9 cellular contexts compared by ENCODE assay signal in the genomic region with DNA sequence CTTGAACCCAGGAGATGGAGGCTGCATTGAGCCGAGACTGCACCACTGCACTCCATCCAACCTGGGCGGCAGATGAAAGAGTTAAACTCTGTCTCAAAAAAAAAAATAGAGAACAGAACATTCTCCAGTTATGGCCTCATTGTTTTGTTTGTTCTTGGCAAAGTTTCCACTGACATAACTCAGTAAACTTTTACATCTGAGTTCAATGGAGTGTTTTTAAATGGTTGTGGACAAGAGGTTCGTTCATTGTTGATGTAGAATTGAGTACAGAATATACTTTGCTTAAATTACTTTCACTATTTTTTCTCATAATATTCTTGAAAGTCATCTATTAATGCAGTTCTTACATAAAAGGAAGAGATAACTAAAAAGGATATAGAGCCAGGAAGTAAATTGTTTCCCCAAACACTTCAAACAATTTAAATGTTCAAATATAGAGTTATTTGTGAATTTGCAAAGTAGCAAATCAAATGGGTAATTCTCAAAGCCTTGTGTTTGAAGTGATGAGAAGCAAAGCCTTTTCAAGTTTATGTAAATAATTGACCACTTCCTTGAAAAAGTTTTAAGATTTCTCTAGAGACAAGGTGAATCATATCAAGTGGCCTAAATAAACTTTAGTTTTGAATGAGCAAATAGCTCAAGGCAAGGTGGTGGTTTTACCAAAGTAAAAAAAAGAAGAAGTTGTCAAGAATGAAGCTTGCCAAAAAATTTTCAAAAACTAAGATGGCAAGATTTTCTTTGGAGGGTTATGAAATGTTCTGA. TPM values are rescaled to one million over a fixed set of nuclear protein-coding genes. Genes with fewer than 3 reads are reported as not detected.
A peak's percentile ranks its signal among the peaks of the same experiment; 100 is the strongest.
DNase-seq lines count a peak whose midpoint lies in the region; ATAC-seq, FAIRE-seq and TF ChIP-seq lines count a peak whose summit lies in the region.
"Had no signal": no experiment of that assay in that cellular context is flagged by ENCODE, and none has a peak within 500 bp of the region (broad histone marks: within the 10 kb centered on the region; RNA-seq: fewer than 3 reads in every experiment).

No MANE protein-coding gene starts in this region.

- H3K4me3 ChIP-seq in A549 (no peak overlapping the region; the same call in 2 of the 3 replicates), PC-9 (peak overlapping the region; percentile 28), left ventricle myocardium inferior (no peak overlapping the region)

- H4K20me1 ChIP-seq in PC-9 (ENCODE audit: insufficient read depth), result no peaks in the 10 kb centered on the region

- TF ChIP-seq RAD21 in A549 (conservative IDR thresholded peaks at IDR 0.05 in 1 of 2, IDR thresholded peaks at IDR 0.05 in 1 of 2), result no peak

- peak in 1 of 2 experiments; percentile 21; a peak in 1 of 5 replicates for TF ChIP-seq EP300 in A549 (IDR thresholded peaks at IDR 0.05)

- no peak for FAIRE-seq in A549 (lab: Jason Lieb, UNC)

- peaks cover 22% of the 10 kb centered on the region for H3F3A ChIP-seq in PC-9 (ENCODE audit: insufficient read depth, low read depth)

- no peak for TF ChIP-seq CTCF in A549 (IDR thresholded peaks at IDR 0.05)
- no peak for TF ChIP-seq CTCF in PC-9 (conservative IDR thresholded peaks at IDR 0.05)
- no peak for TF ChIP-seq CTCF in left ventricle myocardium inferior (IDR thresholded peaks at IDR 0.05; ENCODE audit: borderline replicate concordance)

- CTCF ChIA-PET in A549 (lab: Yijun Ruan, JAX), result interaction anchor here (0.8 to 1.9 kb wide), 2 partner anchors 18 to 30 kb away, joined by 3 to 4 read pairs; no protein-coding TSS in a partner anchor
- CTCF ChIA-PET in PC-9 (lab: Charles Lee), result interaction anchor here (0.6 kb wide), 1 partner anchor 54 kb away, joined by 4 read pairs; no protein-coding TSS in a partner anchor

- no peak for TF ChIP-seq POLR2A in A549 (IDR thresholded peaks at IDR 0.05; ENCODE audit: low read length)

- intact Hi-C loops in PC-9 (cut with micrococcal nuclease; ENCODE audit: unreplicated experiment) (loop anchor here (1.0 to 2.0 kb wide), 2 partner anchors 25 to 42 kb away; a partner anchor contains a TSS), left ventricle myocardium inferior (cut with micrococcal nuclease) (no loop called here)

- ATAC-seq in A549 (peak in 1 of 2 experiments; percentile 50; a peak in 2 of 6 replicates), GM21390 (IDR thresholded peaks at IDR 0.05; ENCODE audit: unreplicated experiment) (peak; percentile 72), HG03457 (IDR thresholded peaks at IDR 0.05; ENCODE audit: unreplicated experiment) (no peak)

- H3K36me3 ChIP-seq in PC-9 (ENCODE audit: low read depth) (no peaks in the 10 kb centered on the region), left ventricle myocardium inferior (no peaks in the 10 kb centered on the region)

- no peak overlapping the region for H2AFZ ChIP-seq in PC-9

- H3K79me2 ChIP-seq in PC-9 (ENCODE audit: low read depth), result no peaks in the 10 kb centered on the region

- peak in 1 of 2 experiments; percentile 54 for DNase-seq in A549 (ENCODE audit: low read depth in 1 of 2, low spot score in 1 of 2)
- peak in 1 of 2 experiments; percentile 96 for DNase-seq in PC-9
- DNase-seq in left ventricle myocardium inferior, result no peak
- DNase-seq in putamen (ENCODE audit: low spot score), result no peak
- no peak for DNase-seq in NCI-H2227 treated with DMSO at 0.1 percent for 48 hours (lab: John Stamatoyannopoulos, UW)
- DNase-seq in globus pallidus (ENCODE audit: low spot score), result no peak
- DNase-seq: CD4-positive, alpha-beta T cell had no signal

- POLR2A ChIA-PET in A549 (lab: Yijun Ruan, JAX), result interaction anchor here (1.2 to 1.3 kb wide), 2 partner anchors 20 to 44 kb away, joined by 3 to 6 read pairs; no protein-coding TSS in a partner anchor
- POLR2A ChIA-PET in PC-9 (lab: Charles Lee; ENCODE audit: unreplicated experiment), result interaction anchor here (0.6 to 0.7 kb wide), 4 partner anchors 8 to 400 kb away, joined by 3 to 6 read pairs (median 6); no protein-coding TSS in a partner anchor

- peaks cover 4% of the 10 kb centered on the region; the same call in 1 of the 3 replicates for H3K9me3 ChIP-seq in A549
- peaks cover 7% of the 10 kb centered on the region; the same call in 1 of the 2 replicates for H3K9me3 ChIP-seq in PC-9 (ENCODE audit: insufficient read depth, low read depth)
- peaks cover 9% of the 10 kb centered on the region for H3K9me3 ChIP-seq in left ventricle myocardium inferior (replicated peaks)

- H3K4me1 ChIP-seq in A549 (peaks cover 42% of the 10 kb centered on the region), PC-9 (replicated peaks; ENCODE audit: insufficient read depth) (peaks cover 20% of the 10 kb centered on the region), left ventricle myocardium inferior (peaks cover 51% of the 10 kb centered on the region)

- WGBS in A549 (ENCODE audit: missing lambda C conversion rate), result 15% methylated on average over 3 of the region's 3 CpGs

- H3K9me2 ChIP-seq in PC-9 (ENCODE audit: insufficient read depth), result no peaks in the 10 kb centered on the region

- no TSS peak for BruUV-seq in PC-9 (replicated peaks; lab: Mats Ljungman, UMichigan)

- H3K27me3 ChIP-seq in PC-9 (ENCODE audit: insufficient read depth, low read depth) (peaks cover 24% of the 10 kb centered on the region), left ventricle myocardium inferior (ENCODE audit: low read depth) (no peaks in the 10 kb centered on the region)

- H3K4me2 ChIP-seq in A549 (peak overlapping the region; percentile 65), PC-9 (peak overlapping the region; percentile 64)

- peak overlapping the region; percentile 76 to 77 for H3K27ac ChIP-seq in A549
- peak overlapping the region; percentile 68 for H3K27ac ChIP-seq in PC-9
- peak overlapping the region; percentile 73 for H3K27ac ChIP-seq in left ventricle myocardium inferior (replicated peaks)

TF ChIP-seq in A549, 52 proteins besides CTCF, POLR2A, EP300 and RAD21:
- TF ChIP-seq FOXS1 (CRISPR knock-in tag; IDR thresholded peaks at IDR 0.05) (no peak), GATA3 (IDR thresholded peaks at IDR 0.05; ENCODE audit: borderline replicate concordance) (peak; percentile 44; the same call in 1 of the 2 replicates), EHMT2 (IDR thresholded peaks at IDR 0.05; ENCODE audit: low read depth) (no peak), NR3C1 (IDR thresholded peaks at IDR 0.05) (no peak), JUNB (IDR thresholded peaks at IDR 0.05) (peak; percentile 60), FOSB (CRISPR knock-in tag; IDR thresholded peaks at IDR 0.05) (no peak), FOSL2 (IDR thresholded peaks at IDR 0.05) (0 out of 2 replicates have a peak, but pooled peaks have one; percentile 20), FOSL2 (CRISPR knock-in tag; IDR thresholded peaks at IDR 0.05) (peak; percentile 63), SMC3 (IDR thresholded peaks at IDR 0.05) (no peak), JUN (IDR thresholded peaks at IDR 0.05) (peak in 1 of 2 experiments; percentile 50; a peak in 1 of 5 replicates)

RNA-seq across cellular contexts. Expression of a gene that starts 42.4 kb away (rescaled TPM):
- polyA plus RNA-seq in A549 (2011; rRNA removed), result 48.7 and 54.9 TPM in 2 replicates
- polyA plus RNA-seq in A549 (2012; cell fraction: cytosol; rRNA removed), result 8.9 and 10.3 TPM in 2 replicates
- polyA plus RNA-seq in A549 (2012; cell fraction: nucleus; rRNA removed), result 7.4 and 9.9 TPM in 2 replicates
- polyA plus RNA-seq in A549 (2017; fragmentation: RNase III; extraction: RNeasy Plus Mini Kit Qiagen cat#74134 plus additional on column Dnase treatment), result 29.8 to 33.2 TPM (median 31.2 TPM) in 3 replicates
- polyA minus RNA-seq in A549 (2011; rRNA and poly(A)+ RNA removed), result 24.3 and 33.7 TPM in 2 replicates
- 17.9 and 19.5 TPM in 2 replicates for total RNA-seq in PC-9 (2021)
- 97.6 TPM for total RNA-seq in left ventricle myocardium inferior
